ENCODE assay signal across 10 cellular contexts in genomic region chr6:153117986-153118886, GRCh38.
DNase-seq lines count a peak whose midpoint lies in the region; ATAC-seq, FAIRE-seq and TF ChIP-seq lines count a peak whose summit lies in the region.
"Had no signal": no experiment of that assay in that cellular context is flagged by ENCODE, and none has a peak within 500 bp of the region (broad histone marks: within the 10 kb centered on the region; RNA-seq: fewer than 3 reads in every experiment).

No MANE protein-coding gene starts in this region.

- FAIRE-seq in HTR-8/SVneo (lab: Jason Lieb, UNC): no peak
- FAIRE-seq: TTC549 had no signal

- H3K27me3 ChIP-seq in brain microvascular endothelial cell (replicated peaks): no peaks in the 10 kb centered on the region

- ATAC-seq in GM19452 (IDR thresholded peaks at IDR 0.05; ENCODE audit: unreplicated experiment) (peak; percentile 99), HG03196 (IDR thresholded peaks at IDR 0.05; ENCODE audit: unreplicated experiment) (peak; percentile 98)

- in situ Hi-C loops in brain microvascular endothelial cell (cut with HindIII; ENCODE audit: low pct_ligation_motif_present, low sequenced_read_pairs): no loop called here

- H3K36me3 ChIP-seq in brain microvascular endothelial cell (replicated peaks): no peaks in the 10 kb centered on the region

- no peak overlapping the region for H3K27ac ChIP-seq in brain microvascular endothelial cell

- no peak for TF ChIP-seq CTCF in AG09309 (IDR thresholded peaks at IDR 0.05; ENCODE audit: control insufficient read depth, insufficient read depth, low read depth, low read length, missing control alignments)
- no peak for TF ChIP-seq CTCF in brain microvascular endothelial cell (IDR thresholded peaks at IDR 0.05; ENCODE audit: low read depth, low read length, missing control alignments)

- DNase-seq in AG09309 (ENCODE audit: low read depth) (peak; percentile 35), brain microvascular endothelial cell (peak; percentile 22), HTR-8/SVneo (ENCODE audit: insufficient read length, low spot score) (no peak), Ammon's horn (ENCODE audit: low spot score) (no peak), DMS79 (lab: John Stamatoyannopoulos, UW) (no peak)
- DNase-seq in activated CD4-positive, alpha-beta T cell treated with anti-CD3 and anti-CD28 coated beads, Interleukin-2, amount 50 U/mL, for 4 hours: no peak
- DNase-seq: stimulated activated naive B cell treated with anti-CD40 and anti-IgM and Interleukin-4, amounts not matched to agents 10 μg/mL and 1 μg/mL and 100 μg/mL, for 72 hours had no signal

- H3K4me3 ChIP-seq in AG09309 (ENCODE audit: control insufficient read depth, low read depth, low read length) (no peak overlapping the region), brain microvascular endothelial cell (ENCODE audit: low read depth, low read length) (no peak overlapping the region)

Comparison
In these comparisons a context has a peak if more than half of its experiments do, and no peak if none do; other contexts are left out.
1. DNase-seq: peak in AG09309 (single experiment) and brain microvascular endothelial cell (single experiment); none in HTR-8/SVneo (single experiment), activated CD4-positive, alpha-beta T cell treated with anti-CD3 and anti-CD28 coated beads, Interleukin-2, amount 50 U/mL, for 4 hours (0 of 2), Ammon's horn (single experiment) and DMS79 (single experiment).